Comparison of ENCODE assay signal across 18 cellular contexts in the genomic region with DNA sequence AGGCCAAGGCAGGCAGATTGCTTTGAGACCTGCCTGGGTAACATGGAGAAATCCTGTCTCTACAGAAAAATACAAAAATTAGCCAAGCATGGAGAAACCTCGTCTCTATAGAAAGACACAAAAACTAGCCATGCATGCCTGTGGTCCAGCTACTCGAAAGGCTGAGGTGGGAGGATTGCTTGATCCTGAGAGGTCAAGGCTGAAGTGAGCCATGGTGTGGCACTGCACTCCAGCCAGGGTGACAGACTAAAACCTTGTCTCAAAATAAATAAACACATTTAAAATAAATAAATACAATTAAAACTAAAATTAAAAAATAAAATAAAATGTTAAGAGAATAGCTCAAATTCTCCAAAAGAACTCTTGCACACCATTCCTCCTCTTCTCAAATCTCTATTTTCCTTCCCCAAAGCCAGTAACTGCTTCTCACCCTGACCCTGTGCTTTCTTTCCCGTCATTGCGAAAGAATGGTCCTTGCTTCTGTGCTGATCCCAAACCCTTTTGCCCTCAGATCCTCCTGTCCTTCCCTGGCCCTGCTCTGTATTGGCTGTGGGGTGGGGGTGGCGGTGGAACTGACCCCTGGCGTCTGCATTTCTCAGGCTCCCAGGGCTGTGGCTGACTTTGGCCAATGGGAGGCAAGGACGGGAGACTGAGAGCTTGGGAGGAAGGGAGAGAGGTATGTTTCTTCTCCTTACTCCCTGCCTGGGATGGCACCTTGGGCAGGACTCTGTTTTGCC. TPM values are rescaled to one million over a fixed set of nuclear protein-coding genes. Genes with fewer than 3 reads are reported as not detected.
DNase-seq lines count a peak whose midpoint lies in the region; ATAC-seq and TF ChIP-seq lines count a peak whose summit lies in the region.
"Had no signal": no experiment of that assay in that cellular context is flagged by ENCODE, and none has a peak within 500 bp of the region (broad histone marks: within the 10 kb centered on the region; RNA-seq: fewer than 3 reads in every experiment).

No MANE protein-coding gene starts in this region.

- H3K4me1 ChIP-seq in fibroblast of lung (ENCODE audit: control insufficient read depth, extremely low read depth, insufficient read depth, low read length) (no peaks in the 10 kb centered on the region), neutrophil (ENCODE audit: control insufficient read depth in 1 of 2, insufficient read depth in 1 of 2, low read depth in 1 of 2, low read length in 1 of 2) (peaks cover 75 to 86% of the 10 kb centered on the region in 2 experiments)
- H3K4me1 ChIP-seq: testis had no signal

- DNase-seq in T-helper 17 cell (no peak), fibroblast of lung (ENCODE audit: low read depth in 2 of 2) (peak in 1 of 2 donors; percentile 29), NCI-H1105 treated with DMSO at 0.1 percent for 48 hours (lab: John Stamatoyannopoulos, UW) (no peak)
- DNase-seq: activated CD8-positive, alpha-beta memory T cell treated with anti-CD3 and anti-CD28 coated beads, Interleukin-2, amount 50 U/mL, for 48 hours; activated naive CD4-positive, alpha-beta T cell treated with anti-CD3 and anti-CD28 coated beads, Interleukin-2, amount 50 U/mL, for 16 hours; C1 segment of cervical spinal cord; GM23248; left cardiac atrium; NCI-H1436 treated with DMSO at 0.1 percent for 48 hours; NCI-H226; testis; WERI-Rb-1 had no signal

- H3K27me3 ChIP-seq in fibroblast of lung (ENCODE audit: control insufficient read depth, insufficient read depth, low read length) (no peaks in the 10 kb centered on the region), neutrophil (no peaks in the 10 kb centered on the region)
- H3K27me3 ChIP-seq: hepatocyte, testis had no signal

- H3K36me3 ChIP-seq in fibroblast of lung (ENCODE audit: control insufficient read depth, insufficient read depth, low read length) (no peaks in the 10 kb centered on the region), neutrophil (peaks cover 100% of the 10 kb centered on the region)
- H3K36me3 ChIP-seq: WERI-Rb-1 had no signal

- H3K4me2 ChIP-seq in fibroblast of lung (ENCODE audit: extremely low read depth, insufficient read depth, low read length): peak overlapping the region; percentile 3
- H3K4me2 ChIP-seq: hepatocyte had no signal

- no peak overlapping the region for H3K27ac ChIP-seq in fibroblast of lung (ENCODE audit: insufficient read depth, low read length)
- H3K27ac ChIP-seq in neutrophil: peak overlapping the region; percentile 72
- H3K27ac ChIP-seq: GM23248, hepatocyte, RWPE1, testis, WERI-Rb-1 had no signal

- H3K27ac Mint-ChIP-seq in T-helper 17 cell: peak overlapping the region; percentile 84

- H2AFZ ChIP-seq in fibroblast of lung (ENCODE audit: low read length): no peak overlapping the region
- H2AFZ ChIP-seq: GM23248, hepatocyte had no signal

- peak overlapping the region; percentile 60 for H3K4me3 Mint-ChIP-seq in T-helper 17 cell

- in situ Hi-C loops in GM18951 (cut with MboI; ENCODE audit: low sequenced_read_pairs, unreplicated experiment): no loop called here

- ATAC-seq in T-helper 17 cell (peak; percentile 9), GM19023 (IDR thresholded peaks at IDR 0.05; ENCODE audit: unreplicated experiment) (no peak), GM21528 (IDR thresholded peaks at IDR 0.05; ENCODE audit: low FRiP score, unreplicated experiment) (no peak)
- ATAC-seq: left cardiac atrium had no signal

- TF ChIP-seq POLR2A in GM18951 (IDR thresholded peaks at IDR 0.05; ENCODE audit: extremely low read depth, insufficient read depth, insufficient read length): peak; percentile 23

- H3K4me3 ChIP-seq in fibroblast of lung (replicated peaks in 1 of 4; ENCODE audit: control extremely low read depth in 1 of 4, insufficient read depth in 1 of 4, low read depth in 3 of 4, low read length in 4 of 4) (no peak overlapping the region), neutrophil (ENCODE audit: low read depth in 1 of 2, low read length in 1 of 2) (peak overlapping the region in 1 of 2 experiments; percentile 53)
- H3K4me3 ChIP-seq: GM23248, hepatocyte, testis had no signal

- H3K36me3 Mint-ChIP-seq in T-helper 17 cell (ENCODE audit: low read depth): peaks cover 16% of the 10 kb centered on the region

- peaks cover 29% of the 10 kb centered on the region for H3K4me1 Mint-ChIP-seq in T-helper 17 cell

- H3K9me3 ChIP-seq in T-helper 17 cell (ENCODE audit: control insufficient read depth, low read length, poor library complexity, severe bottlenecking) (no peaks in the 10 kb centered on the region), fibroblast of lung (ENCODE audit: control insufficient read depth, insufficient read depth, low read depth, low read length) (no peaks in the 10 kb centered on the region), neutrophil (peaks cover 17% of the 10 kb centered on the region)
- H3K9me3 ChIP-seq: testis had no signal

- H3K9ac ChIP-seq in fibroblast of lung (ENCODE audit: insufficient read depth, low read length): no peak overlapping the region
- H3K9ac ChIP-seq: GM23248 had no signal

- H3K79me2 ChIP-seq in fibroblast of lung (ENCODE audit: control insufficient read depth, insufficient read depth, low read length): no peaks in the 10 kb centered on the region
- H3K79me2 ChIP-seq: hepatocyte had no signal

- H3K27me3 Mint-ChIP-seq in T-helper 17 cell: no peaks in the 10 kb centered on the region

- H4K20me1 ChIP-seq in fibroblast of lung (ENCODE audit: control insufficient read depth, extremely low read depth, insufficient read depth, low read length): no peaks in the 10 kb centered on the region

- no peak for TF ChIP-seq CTCF in fibroblast of lung (conservative IDR thresholded peaks at IDR 0.05 in 1 of 2, IDR thresholded peaks at IDR 0.05 in 1 of 2; ENCODE audit: low read depth in 1 of 2, low read length in 2 of 2)
- TF ChIP-seq CTCF in neutrophil (IDR thresholded peaks at IDR 0.05): no peak

RNA-seq across cellular contexts. Expression of a gene that starts 12.4 kb away (rescaled TPM):
- total RNA-seq in T-helper 17 cell (100 to 1,000 TPM; 382 to 467 TPM), fibroblast of lung (147 and 363 TPM in 2 replicates)
- polyA plus RNA-seq in fibroblast of lung: 71.9 and 83.9 TPM in 2 replicates
- polyA plus RNA-seq in fibroblast of lung (2012): 59.1 and 76.2 TPM in 2 replicates
- polyA minus RNA-seq in fibroblast of lung (ENCODE audit: low replicate concordance): 9.6 and 21.5 TPM in 2 replicates

RNA-seq across cellular contexts. Expression of a gene that starts 23.7 kb away (rescaled TPM):
- 10 to 100 TPM; 28.7 to 36.7 TPM for total RNA-seq in T-helper 17 cell
- 38.0 and 44.1 TPM in 2 replicates for total RNA-seq in fibroblast of lung
- polyA plus RNA-seq in fibroblast of lung: 51.3 and 57.1 TPM in 2 replicates
- polyA plus RNA-seq in fibroblast of lung (2012): 55.2 and 55.9 TPM in 2 replicates
- 0.90 and 1.9 TPM in 2 replicates for polyA minus RNA-seq in fibroblast of lung (ENCODE audit: low replicate concordance)
